8 cellular contexts compared by ENCODE assay signal in the genomic region with DNA sequence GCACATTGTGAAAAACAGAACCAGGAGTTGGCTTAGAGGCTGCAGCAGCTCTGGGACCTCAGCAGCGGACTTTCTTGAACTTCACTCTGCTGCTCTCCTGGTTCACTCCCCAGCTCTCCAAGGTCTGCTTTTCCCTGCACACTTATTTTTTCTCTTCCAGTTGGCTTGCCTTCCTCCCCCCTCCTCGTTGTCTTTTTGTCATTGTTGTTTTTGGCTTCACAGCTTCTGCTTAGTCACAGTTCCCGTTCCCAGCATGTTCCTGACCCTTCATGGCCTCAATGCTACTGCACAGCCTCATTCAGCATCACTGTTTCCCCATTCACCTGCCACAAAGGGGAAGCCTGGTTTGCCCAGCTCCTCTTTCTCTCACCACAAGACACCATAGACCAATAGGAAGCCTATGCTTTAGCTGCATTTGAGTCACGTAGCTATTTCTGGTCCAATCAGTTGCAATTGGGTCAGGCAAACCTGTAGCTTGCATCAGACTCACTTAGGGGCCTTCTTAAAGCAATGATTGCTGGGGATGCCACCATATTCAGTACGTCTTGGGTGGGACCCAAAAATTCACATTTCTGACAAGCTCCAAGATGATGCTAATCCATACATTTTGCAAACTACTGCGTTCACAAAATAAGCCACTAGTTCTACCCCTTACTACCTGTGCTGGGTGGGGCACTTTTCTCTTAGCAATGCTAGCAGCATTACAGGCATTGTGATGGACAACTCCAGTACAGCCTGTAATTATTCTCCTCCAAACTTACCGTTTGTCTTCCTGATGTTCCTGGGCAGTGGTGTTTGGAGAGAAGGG. TPM values are rescaled to one million over a fixed set of nuclear protein-coding genes. Genes with fewer than 3 reads are reported as not detected.
A peak's percentile ranks its signal among the peaks of the same experiment; 100 is the strongest.
DNase-seq lines count a peak whose midpoint lies in the region; ATAC-seq and TF ChIP-seq lines count a peak whose summit lies in the region.

No MANE protein-coding gene starts in this region.

- CTCF ChIA-PET in CD8-positive, alpha-beta memory T cell (lab: Charles Lee), result interaction anchor here (1.2 kb wide), 1 partner anchor 8 kb away, joined by 4 read pairs; the partner anchor contains the start of gene SUMF1

- H3K9me3 ChIP-seq in ascending aorta (no peaks in the 10 kb centered on the region), lower lobe of right lung (no peaks in the 10 kb centered on the region), HAP-1 (no peaks in the 10 kb centered on the region)
- no peaks in the 10 kb centered on the region for H3K9me3 ChIP-seq in CD8-positive, alpha-beta memory T cell (ENCODE audit: low read length)

- in situ Hi-C loops in Caki2 (cut with HindIII; ENCODE audit: low pct_unique_long_range_greater_than_20kb, low sequenced_read_pairs) (no loop called here), HAP-1 (cut with MboI; ENCODE audit: low sequenced_read_pairs) (no loop called here)

- H3K9me3 Mint-ChIP-seq in CD8-positive, alpha-beta memory T cell, result no peaks in the 10 kb centered on the region

- H3K36me3 ChIP-seq in ascending aorta (no peaks in the 10 kb centered on the region), lower lobe of right lung (no peaks in the 10 kb centered on the region), HAP-1 (replicated peaks) (no peaks in the 10 kb centered on the region)
- H3K36me3 ChIP-seq in CD8-positive, alpha-beta memory T cell (ENCODE audit: insufficient read depth, low read length), result no peaks in the 10 kb centered on the region

- no peaks in the 10 kb centered on the region for H3K36me3 Mint-ChIP-seq in CD8-positive, alpha-beta memory T cell

- H3K27ac ChIP-seq in ascending aorta, result peak overlapping the region; percentile 59 to 69
- no peak overlapping the region for H3K27ac ChIP-seq in lower lobe of right lung
- H3K27ac ChIP-seq in CD8-positive, alpha-beta memory T cell (ENCODE audit: low read depth, low read length), result no peak overlapping the region

- no peak for TF ChIP-seq CTCF in ascending aorta (IDR thresholded peaks at IDR 0.05)
- no peak for TF ChIP-seq CTCF in lower lobe of right lung (IDR thresholded peaks at IDR 0.05)

- ATAC-seq in GM21529 (IDR thresholded peaks at IDR 0.05; ENCODE audit: unreplicated experiment) (peak; percentile 82), lower lobe of right lung (peak; percentile 90 to 91)

- no peaks in the 10 kb centered on the region for H3K27me3 ChIP-seq in ascending aorta
- no peaks in the 10 kb centered on the region for H3K27me3 ChIP-seq in lower lobe of right lung (ENCODE audit: low read depth)
- H3K27me3 ChIP-seq in CD8-positive, alpha-beta memory T cell (ENCODE audit: insufficient read depth, low read length, poor library complexity, severe bottlenecking), result no peaks in the 10 kb centered on the region
- H3K27me3 ChIP-seq in HAP-1 (ENCODE audit: low read depth), result peaks cover 4% of the 10 kb centered on the region

- H3K4me1 ChIP-seq in ascending aorta (peaks cover 0 to 10% of the 10 kb centered on the region in 2 donors), lower lobe of right lung (peaks cover 12% of the 10 kb centered on the region), HAP-1 (no peaks in the 10 kb centered on the region)
- no peaks in the 10 kb centered on the region for H3K4me1 ChIP-seq in CD8-positive, alpha-beta memory T cell (ENCODE audit: insufficient read depth, low read length)

- POLR2A ChIA-PET in CD8-positive, alpha-beta memory T cell (lab: Charles Lee), result no interaction called here

- H3K4me3 ChIP-seq in ascending aorta (peak overlapping the region in 1 of 2 donors; percentile 37), lower lobe of right lung (no peak overlapping the region), HAP-1 (no peak overlapping the region)
- H3K4me3 ChIP-seq in CD8-positive, alpha-beta memory T cell (ENCODE audit: low read length), result no peak overlapping the region

- peak; percentile 83 for DNase-seq in Caki2 (ENCODE audit: low read depth)
- peak; percentile 92 for DNase-seq in LHCN-M2 (ENCODE audit: low read depth)
- peak; percentile 56 to 86 for DNase-seq in ascending aorta (ENCODE audit: low spot score in 2 of 2)
- DNase-seq in lower lobe of right lung, result peak; percentile 55
- DNase-seq in NCI-H524 treated with DMSO at 0.1 percent for 48 hours (lab: John Stamatoyannopoulos, UW), result no peak
- DNase-seq in CD8-positive, alpha-beta memory T cell, result no peak
- no peak for DNase-seq in HAP-1 (ENCODE audit: low spot score in 2 of 2)

- H3K27me3 Mint-ChIP-seq in CD8-positive, alpha-beta memory T cell, result peaks cover 4 to 32% of the 10 kb centered on the region in 2 donors

- intact Hi-C loops in ascending aorta (cut with DNase I), result loop anchor here (1.0 to 2.0 kb wide), 2 partner anchors 17 to 58 kb away; no protein-coding TSS in a partner anchor
- intact Hi-C loops in lower lobe of right lung (cut with DNase I), result no loop called here

- H3K4me3 Mint-ChIP-seq in CD8-positive, alpha-beta memory T cell, result no peak overlapping the region

- peaks cover 0 to 4% (median 0%) of the 10 kb centered on the region in 3 donors for H3K4me1 Mint-ChIP-seq in CD8-positive, alpha-beta memory T cell

- H3K27ac Mint-ChIP-seq in CD8-positive, alpha-beta memory T cell, result no peak overlapping the region

RNA-seq across cellular contexts. Expression of gene SUMF1, which starts 7.8 kb away (rescaled TPM):
- 27.6 and 32.3 TPM in 2 replicates for total RNA-seq in Caki2 (2014; rRNA removed; shearing (Covaris generic); ENCODE audit: low replicate concordance)
- 78.2 and 81.4 TPM in 2 replicates for total RNA-seq in LHCN-M2 (2014; rRNA removed)
- 26.6 TPM for polyA plus RNA-seq in LHCN-M2 (2012)
- total RNA-seq in ascending aorta, result 98.4 TPM
- 35.4 TPM for total RNA-seq in lower lobe of right lung
- total RNA-seq in CD8-positive, alpha-beta memory T cell, result 10 to 100 TPM; 12.1 to 13.0 TPM
- 28.7 TPM for polyA plus RNA-seq in CD8-positive, alpha-beta memory T cell

RNA-seq across cellular contexts. Expression of gene ITPR1, which starts 18.3 kb away (rescaled TPM):
- 11.6 and 13.8 TPM in 2 replicates for total RNA-seq in Caki2 (2014; rRNA removed; shearing (Covaris generic); ENCODE audit: low replicate concordance)
- total RNA-seq in LHCN-M2 (2014; rRNA removed) (27.6 and 36.4 TPM in 2 replicates), ascending aorta (121 TPM), lower lobe of right lung (69.1 TPM)
- polyA plus RNA-seq in LHCN-M2 (2012), result 1.8 TPM
- total RNA-seq in CD8-positive, alpha-beta memory T cell, result 10 to 100 TPM; 82.6 to 85.8 TPM
- 14.9 TPM for polyA plus RNA-seq in CD8-positive, alpha-beta memory T cell

Comparison
In these comparisons a context has a peak if more than half of its experiments do, and no peak if none do; other contexts are left out.
1. DNase-seq: peak in Caki2 (single experiment), LHCN-M2 (single experiment), ascending aorta (2 of 2) and lower lobe of right lung (single experiment); none in NCI-H524 treated with DMSO at 0.1 percent for 48 hours (single experiment), CD8-positive, alpha-beta memory T cell (0 of 5) and HAP-1 (0 of 2).
2. H3K27ac ChIP-seq: peak in ascending aorta (2 of 2); none in lower lobe of right lung (single experiment) and CD8-positive, alpha-beta memory T cell (single experiment).